8 cellular contexts compared by ENCODE assay signal in genomic region chr12:50111693-50112455, GRCh38.
A peak's percentile ranks its signal among the peaks of the same experiment; 100 is the strongest.
DNase-seq lines count a peak whose midpoint lies in the region; ATAC-seq and TF ChIP-seq lines count a peak whose summit lies in the region.

Gene COX14, plus strand, starts transcription at chr12:50112236. Its CDS starts 7,808 bp downstream, at chr12:50120044.

- DNase-seq in AG09319 (ENCODE audit: extremely low read depth, low read depth) (peak; percentile 99), NCI-H446 (lab: John Stamatoyannopoulos, UW) (peak; percentile 99 to 100), cerebellar nuclear complex (lab: John Stamatoyannopoulos, UW) (peak; percentile 98 to 100), islet precursor cell (peak; percentile 100)
- DNase-seq in stimulated activated CD4-positive, alpha-beta T cell treated with anti-CD3 and anti-CD28 coated beads, Interleukin-15, amount 100 ng/mL, for 1 hour (ENCODE audit: low read depth in 1 of 2, low spot score in 1 of 2): peak; percentile 97 to 98

- peak; percentile 95 for TF ChIP-seq CTCF in AG09319 (IDR thresholded peaks at IDR 0.05; ENCODE audit: low read depth, low read length)

- peak; percentile 77 for ATAC-seq in GM19023 (IDR thresholded peaks at IDR 0.05; ENCODE audit: unreplicated experiment)
- ATAC-seq in HG03342 (IDR thresholded peaks at IDR 0.05; ENCODE audit: unreplicated experiment): peak; percentile 82
- peak; percentile 86 to 90 for ATAC-seq in activated CD4-positive, CD25-positive, alpha-beta regulatory T cell treated with anti-CD3 and anti-CD28 coated beads, Interleukin-2, amount 50 U/mL, for 24 hours

Comparison
In these comparisons a context has a peak if more than half of its experiments do, and no peak if none do; other contexts are left out.
1. Peak in every context shown above with its lines: DNase-seq and ATAC-seq.